27 cellular contexts compared by ENCODE assay signal in the genomic region with DNA sequence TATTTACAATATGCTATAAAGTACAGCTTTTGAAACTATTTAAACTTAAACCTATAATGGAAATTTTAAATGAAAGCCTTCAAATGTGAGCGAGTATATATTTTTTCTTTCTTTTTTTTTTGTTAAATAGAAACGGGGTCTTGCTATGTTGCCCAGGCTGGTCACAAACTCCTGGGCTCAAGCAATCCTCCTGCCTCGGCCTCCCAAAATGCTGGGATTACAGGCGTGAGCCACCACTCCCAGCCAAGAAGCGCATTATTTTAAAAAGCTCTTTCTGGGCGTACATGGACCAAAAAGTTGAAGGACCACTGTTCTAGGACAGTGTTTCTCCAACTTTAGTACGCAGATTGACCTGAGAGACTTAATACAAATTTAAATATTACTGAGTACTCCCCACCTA.
"Had no signal": no experiment of that assay in that cellular context is flagged by ENCODE, and none has a peak within 500 bp of the region (broad histone marks: within the 10 kb centered on the region; RNA-seq: fewer than 3 reads in every experiment).

No MANE protein-coding gene starts in this region.

- H3K27me3 Mint-ChIP-seq: dendritic cell treated with granulocyte-macrophage colony-stimulating factor and Interleukin-4, amounts not matched to agents 40 ng/mL and 50 ng/mL, for 4 days; effector memory CD8-positive, alpha-beta T cell had no signal

- H3K9me3 Mint-ChIP-seq: dendritic cell treated with granulocyte-macrophage colony-stimulating factor and Interleukin-4, amounts not matched to agents 40 ng/mL and 50 ng/mL, for 4 days; effector memory CD8-positive, alpha-beta T cell had no signal

- ATAC-seq: effector memory CD8-positive, alpha-beta T cell; esophagus mucosa; foreskin keratinocyte; gastrocnemius medialis; gastroesophageal sphincter; heart left ventricle; heart right ventricle had no signal

- FAIRE-seq: endometrium, endothelial cell of umbilical vein had no signal

- DNase-seq: colonic mucosa; cortex of kidney; dermis blood vessel endothelial cell; dorsolateral prefrontal cortex; effector CD4-positive, alpha-beta T cell; effector CD8-positive, alpha-beta T cell; effector memory CD4-positive, alpha-beta T cell; effector memory CD8-positive, alpha-beta T cell; endodermal cell; erythroblast; esophagus squamous epithelium; foreskin fibroblast; foreskin keratinocyte; foreskin melanocyte; gastrocnemius medialis; glutamatergic neuron; head of caudate nucleus; heart left ventricle; heart right ventricle had no signal

- H3K4me3 ChIP-seq: colonic mucosa, coronary artery, dorsolateral prefrontal cortex, esophagus muscularis mucosa, esophagus squamous epithelium, gastrocnemius medialis, gastroesophageal sphincter, heart left ventricle, heart right ventricle had no signal

- H3K4me1 Mint-ChIP-seq: endodermal cell had no signal

- H3K27ac ChIP-seq: colonic mucosa, coronary artery, dorsolateral prefrontal cortex, epithelial cell of prostate, esophagus muscularis mucosa, esophagus squamous epithelium, foreskin keratinocyte, gastrocnemius medialis, gastroesophageal sphincter, heart left ventricle, heart right ventricle had no signal

- H3K27me3 ChIP-seq: colonic mucosa, dorsolateral prefrontal cortex, esophagus muscularis mucosa, esophagus squamous epithelium, foreskin keratinocyte, gastrocnemius medialis, gastroesophageal sphincter, heart left ventricle, heart right ventricle had no signal

- H3K4me1 ChIP-seq: colonic mucosa, esophagus squamous epithelium, foreskin keratinocyte, gastrocnemius medialis, gastroesophageal sphincter had no signal

- H3K27ac Mint-ChIP-seq: dendritic cell treated with granulocyte-macrophage colony-stimulating factor and Interleukin-4, amounts not matched to agents 40 ng/mL and 50 ng/mL, for 4 days; effector memory CD8-positive, alpha-beta T cell; endodermal cell had no signal

- H3K9me3 ChIP-seq: colonic mucosa, esophagus muscularis mucosa, esophagus squamous epithelium, gastrocnemius medialis, gastroesophageal sphincter, heart left ventricle, heart right ventricle had no signal

- H3K4me3 Mint-ChIP-seq: dendritic cell treated with granulocyte-macrophage colony-stimulating factor and Interleukin-4, amounts not matched to agents 40 ng/mL and 50 ng/mL, for 4 days; effector memory CD8-positive, alpha-beta T cell; endodermal cell had no signal
